8 cellular contexts compared by ENCODE assay signal in genomic region chr7:117264716-117265115, GRCh38. TPM values are rescaled to one million over a fixed set of nuclear protein-coding genes. Genes with fewer than 3 reads are reported as not detected.
"Had no signal": no experiment of that assay in that cellular context is flagged by ENCODE, and none has a peak within 500 bp of the region (broad histone marks: within the 10 kb centered on the region; RNA-seq: fewer than 3 reads in every experiment).

No MANE protein-coding gene starts in this region.

- H3K9ac ChIP-seq: KMS-11 had no signal

- H3K27me3 Mint-ChIP-seq: IgD-negative memory B cell had no signal

- DNase-seq: KBM-7, KG1 had no signal

- H3K4me2 ChIP-seq: KMS-11 had no signal

- H3K27ac ChIP-seq: HL-60, KMS-11 had no signal

- H3K36me3 Mint-ChIP-seq: IgD-negative memory B cell had no signal

- H3K4me3 Mint-ChIP-seq: IgD-negative memory B cell had no signal

- H3K27ac Mint-ChIP-seq: IgD-negative memory B cell had no signal

- H3K4me1 Mint-ChIP-seq: IgD-negative memory B cell had no signal

- FAIRE-seq: HTR-8/SVneo had no signal

RNA-seq across cellular contexts. Expression of gene WNT2, which starts 58.1 kb away (rescaled TPM):
- total RNA-seq: HT-29, HT1080 had no signal
- polyA plus RNA-seq: IgD-negative memory B cell had no signal
